Comparison of ENCODE assay signal across 12 cellular contexts in genomic region chr14:59217011-59217410, GRCh38.
"Had no signal": no experiment of that assay in that cellular context is flagged by ENCODE, and none has a peak within 500 bp of the region (broad histone marks: within the 10 kb centered on the region; RNA-seq: fewer than 3 reads in every experiment).

No MANE protein-coding gene starts in this region.

- H3K27ac ChIP-seq: SJCRH30 had no signal

- H3K9me3 ChIP-seq: SJCRH30, tibial nerve had no signal

- ATAC-seq: stimulated activated effector memory CD8-positive, alpha-beta T cell treated with anti-CD3 and anti-CD28 coated beads, Interleukin-12 subunit alpha, Interleukin-12 subunit beta, amount 100 ng/mL, for 72 hours; T-helper 17 cell had no signal

- H3K27me3 ChIP-seq: SJCRH30, tibial nerve had no signal

- DNase-seq: activated naive CD4-positive, alpha-beta T cell; activated naive CD8-positive, alpha-beta T cell treated with anti-CD3 and anti-CD28 coated beads, Interleukin-2, amount 10 ng/mL, durations not matched to agents 7 days and 5 days; activated T-cell treated with anti-CD3 and anti-CD28 coated beads for 4 hours; caudate nucleus; foreskin fibroblast; glutamatergic neuron; kidney glomerular epithelial cell; SJCRH30; stimulated activated CD4-positive, alpha-beta T cell treated with anti-CD3 and anti-CD28 coated beads, Interleukin-12 subunit alpha, Interleukin-12 subunit beta, amount 100 ng/mL, for 4 hours; T-helper 17 cell had no signal

- H3K36me3 ChIP-seq: SJCRH30, tibial nerve had no signal

- H3K4me3 ChIP-seq: SJCRH30, tibial nerve had no signal
